In genomic region chr2:69597105-69597504, GRCh38 we compare ENCODE assay signal across 26 cellular contexts. TPM values are rescaled to one million over a fixed set of nuclear protein-coding genes. Genes with fewer than 3 reads are reported as not detected.
A peak's percentile ranks its signal among the peaks of the same experiment; 100 is the strongest.
DNase-seq lines count a peak whose midpoint lies in the region; ATAC-seq lines count a peak whose summit lies in the region.
"Had no signal": no experiment of that assay in that cellular context is flagged by ENCODE, and none has a peak within 500 bp of the region (broad histone marks: within the 10 kb centered on the region; RNA-seq: fewer than 3 reads in every experiment).

No MANE protein-coding gene starts in this region.

- H3K4me3 ChIP-seq in GM08714 (ENCODE audit: low read length) (peak overlapping the region; percentile 20; the same call in 1 of the 2 replicates), right cardiac atrium (ENCODE audit: low read length) (no peak overlapping the region)
- H3K4me3 ChIP-seq: A549, GM23338, skin epidermis, testis, vagina had no signal

- no peaks in the 10 kb centered on the region for H3K9me3 Mint-ChIP-seq in activated CD8-positive, alpha-beta memory T cell treated with anti-CD3 and anti-CD28 coated beads, Interleukin-2, amount 10 ng/mL, durations not matched to agents 7 days and 5 days (ENCODE audit: low read depth)
- H3K9me3 Mint-ChIP-seq in activated naive CD8-positive, alpha-beta T cell treated with anti-CD3 and anti-CD28 coated beads for 36 hours = no peaks in the 10 kb centered on the region
- H3K9me3 Mint-ChIP-seq in natural killer cell treated with Interleukin-12 subunit alpha and Interleukin-12 subunit beta and Interleukin-15 and Interleukin-18, amount 100 ng/mL, for 72 hours = no peaks in the 10 kb centered on the region
- H3K9me3 Mint-ChIP-seq: GM23338, HFFc6 had no signal

- H3K9me3 ChIP-seq in right cardiac atrium (ENCODE audit: control insufficient read depth, low read length) = no peaks in the 10 kb centered on the region
- H3K9me3 ChIP-seq: A549, testis, vagina had no signal

- 85% methylated on average over 5 of the region's 5 CpGs for WGBS in right cardiac atrium

- ATAC-seq in activated CD8-positive, alpha-beta memory T cell treated with anti-CD3 and anti-CD28 coated beads, Interleukin-2, amount 10 ng/mL, durations not matched to agents 7 days and 5 days = no peak
- ATAC-seq in natural killer cell treated with Interleukin-12 subunit alpha and Interleukin-12 subunit beta and Interleukin-15 and Interleukin-18, amount 100 ng/mL, for 72 hours = peak in 1 of 2 donors; percentile 53
- ATAC-seq in GM18861 (IDR thresholded peaks at IDR 0.05; ENCODE audit: unreplicated experiment) (no peak), right cardiac atrium (no peak)
- ATAC-seq: A549, GM23338, left cardiac atrium had no signal

- CTCF ChIA-PET in activated CD8-positive, alpha-beta memory T cell treated with anti-CD3 and anti-CD28 coated beads, Interleukin-2, amount 10 ng/mL, durations not matched to agents 7 days and 5 days (lab: Charles Lee) = interaction anchor here (0.8 to 3.8 kb wide), 8 partner anchors 14 to 160 kb away, joined by 3 to 15 read pairs (median 3); partner anchors contain the start of gene NFU1

- no peak for DNase-seq in activated CD8-positive, alpha-beta memory T cell treated with anti-CD3 and anti-CD28 coated beads, Interleukin-2, amount 10 ng/mL, durations not matched to agents 7 days and 5 days
- DNase-seq in activated CD8-positive, alpha-beta memory T cell treated with anti-CD3 and anti-CD28 coated beads for 24 hours = no peak
- no peak for DNase-seq in activated naive CD8-positive, alpha-beta T cell treated with anti-CD3 and anti-CD28 coated beads for 36 hours
- no peak for DNase-seq in natural killer cell treated with Interleukin-12 subunit alpha and Interleukin-12 subunit beta and Interleukin-15 and Interleukin-18, amount 100 ng/mL, for 72 hours (ENCODE audit: low spot score)
- no peak for DNase-seq in occipital lobe (lab: John Stamatoyannopoulos, UW)
- DNase-seq in right cardiac atrium = no peak
- DNase-seq: Calu3; caudate nucleus; head of caudate nucleus; HFFc6; IMR-90; left cardiac atrium; mesenchymal stem cell; NCI-H1092 treated with DMSO at 0.1 percent for 48 hours; NCI-H187 treated with DMSO at 0.1 percent for 48 hours; NCI-H69; RPMI8226; stimulated activated CD4-positive, alpha-beta T cell treated with anti-CD3 and anti-CD28 coated beads, Interleukin-1b, Interleukin-23, amount 100 ng/mL, for 48 hours; testis had no signal

- H3K4me1 ChIP-seq in right cardiac atrium (ENCODE audit: control insufficient read depth, insufficient read depth, low read length) = no peaks in the 10 kb centered on the region
- H3K4me1 ChIP-seq: testis had no signal

- H3K36me3 Mint-ChIP-seq in activated CD8-positive, alpha-beta memory T cell treated with anti-CD3 and anti-CD28 coated beads, Interleukin-2, amount 10 ng/mL, durations not matched to agents 7 days and 5 days = peaks cover 45% of the 10 kb centered on the region
- peaks cover 55% of the 10 kb centered on the region for H3K36me3 Mint-ChIP-seq in activated naive CD8-positive, alpha-beta T cell treated with anti-CD3 and anti-CD28 coated beads for 36 hours
- no peaks in the 10 kb centered on the region for H3K36me3 Mint-ChIP-seq in natural killer cell treated with Interleukin-12 subunit alpha and Interleukin-12 subunit beta and Interleukin-15 and Interleukin-18, amount 100 ng/mL, for 72 hours

- intact Hi-C loops in right cardiac atrium (cut with DNase I) = no loop called here

- H3K27me3 ChIP-seq in right cardiac atrium (ENCODE audit: control insufficient read depth, insufficient read depth) = no peaks in the 10 kb centered on the region
- H3K27me3 ChIP-seq: testis, vagina had no signal

- peaks cover 72% of the 10 kb centered on the region for H3K4me1 Mint-ChIP-seq in activated CD8-positive, alpha-beta memory T cell treated with anti-CD3 and anti-CD28 coated beads, Interleukin-2, amount 10 ng/mL, durations not matched to agents 7 days and 5 days
- peaks cover 73% of the 10 kb centered on the region for H3K4me1 Mint-ChIP-seq in activated naive CD8-positive, alpha-beta T cell treated with anti-CD3 and anti-CD28 coated beads for 36 hours
- H3K4me1 Mint-ChIP-seq in natural killer cell treated with Interleukin-12 subunit alpha and Interleukin-12 subunit beta and Interleukin-15 and Interleukin-18, amount 100 ng/mL, for 72 hours (ENCODE audit: low read depth in 2 of 2) = peaks cover 48 to 58% of the 10 kb centered on the region in 2 donors
- H3K4me1 Mint-ChIP-seq: GM23338 had no signal

- no peak overlapping the region for H3K27ac ChIP-seq in right cardiac atrium (ENCODE audit: low read length)
- H3K27ac ChIP-seq: A549, epithelial cell of prostate, skin epidermis, testis, vagina had no signal

- peak overlapping the region; percentile 56 for H3K27ac Mint-ChIP-seq in activated CD8-positive, alpha-beta memory T cell treated with anti-CD3 and anti-CD28 coated beads, Interleukin-2, amount 10 ng/mL, durations not matched to agents 7 days and 5 days
- H3K27ac Mint-ChIP-seq in activated naive CD8-positive, alpha-beta T cell treated with anti-CD3 and anti-CD28 coated beads for 36 hours = peak overlapping the region; percentile 78
- H3K27ac Mint-ChIP-seq in natural killer cell treated with Interleukin-12 subunit alpha and Interleukin-12 subunit beta and Interleukin-15 and Interleukin-18, amount 100 ng/mL, for 72 hours = peak overlapping the region; percentile 26 to 72
- H3K27ac Mint-ChIP-seq: GM23338, HFFc6 had no signal

- H3K4me3 Mint-ChIP-seq in activated CD8-positive, alpha-beta memory T cell treated with anti-CD3 and anti-CD28 coated beads, Interleukin-2, amount 10 ng/mL, durations not matched to agents 7 days and 5 days = peak overlapping the region; percentile 54
- H3K4me3 Mint-ChIP-seq in activated naive CD8-positive, alpha-beta T cell treated with anti-CD3 and anti-CD28 coated beads for 36 hours = peak overlapping the region; percentile 22
- H3K4me3 Mint-ChIP-seq in natural killer cell treated with Interleukin-12 subunit alpha and Interleukin-12 subunit beta and Interleukin-15 and Interleukin-18, amount 100 ng/mL, for 72 hours = peak overlapping the region; percentile 22
- H3K4me3 Mint-ChIP-seq: GM23338, HFFc6 had no signal

- no peaks in the 10 kb centered on the region for H3K27me3 Mint-ChIP-seq in activated CD8-positive, alpha-beta memory T cell treated with anti-CD3 and anti-CD28 coated beads, Interleukin-2, amount 10 ng/mL, durations not matched to agents 7 days and 5 days
- H3K27me3 Mint-ChIP-seq in activated naive CD8-positive, alpha-beta T cell treated with anti-CD3 and anti-CD28 coated beads for 36 hours = no peaks in the 10 kb centered on the region
- no peaks in the 10 kb centered on the region for H3K27me3 Mint-ChIP-seq in natural killer cell treated with Interleukin-12 subunit alpha and Interleukin-12 subunit beta and Interleukin-15 and Interleukin-18, amount 100 ng/mL, for 72 hours

RNA-seq across cellular contexts. Expression of gene AAK1, which starts 46.4 kb away (rescaled TPM):
- total RNA-seq in activated CD8-positive, alpha-beta memory T cell treated with anti-CD3 and anti-CD28 coated beads, Interleukin-2, amount 10 ng/mL, durations not matched to agents 7 days and 5 days = 10 to 100 TPM; 94.0 to 99.5 TPM
- total RNA-seq in activated naive CD8-positive, alpha-beta T cell treated with anti-CD3 and anti-CD28 coated beads for 36 hours = 10 to 100 TPM; 78.3 to 85.4 TPM
- 100 to 1,000 TPM in 1 of 2 donors, 10 to 100 TPM in 1; 97.1 to 114 TPM for total RNA-seq in natural killer cell treated with Interleukin-12 subunit alpha and Interleukin-12 subunit beta and Interleukin-15 and Interleukin-18, amount 100 ng/mL, for 72 hours
- total RNA-seq in occipital lobe (37.7 TPM), right cardiac atrium (10 to 100 TPM; 45.6 to 57.5 (median 53.4) TPM)
- polyA plus RNA-seq in right cardiac atrium = 13.8 TPM
